ENCODE assay signal across 9 cellular contexts in the genomic region with DNA sequence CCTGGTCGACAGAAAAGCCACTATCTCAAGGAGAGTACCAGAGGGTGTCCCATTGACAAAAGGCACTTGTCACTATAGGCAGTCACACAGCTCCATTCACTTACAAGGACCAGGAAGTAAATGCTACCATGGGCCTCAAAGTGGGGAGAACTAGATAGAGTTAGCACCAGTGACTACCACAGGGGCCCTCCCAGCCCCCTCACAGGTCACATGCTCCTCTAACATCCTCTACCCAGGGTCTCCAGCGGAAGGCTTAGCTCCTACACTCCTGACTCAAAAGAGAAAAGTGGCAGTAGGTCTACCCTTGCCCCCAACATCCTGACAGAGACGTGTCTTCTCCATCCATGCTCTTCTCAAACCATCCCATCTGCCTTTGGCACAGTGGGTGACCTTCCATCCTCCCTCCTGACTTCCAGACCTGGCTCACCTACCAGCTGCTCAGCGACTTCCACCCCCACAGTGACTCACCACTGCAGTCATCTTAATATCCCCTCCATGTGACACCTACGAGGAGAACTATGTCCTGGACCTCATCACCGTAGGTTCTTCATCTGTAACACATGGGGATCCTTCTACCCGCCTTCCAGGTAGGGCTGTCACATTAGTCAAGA. TPM values are rescaled to one million over a fixed set of nuclear protein-coding genes. Genes with fewer than 3 reads are reported as not detected.
DNase-seq lines count a peak whose midpoint lies in the region; ATAC-seq and TF ChIP-seq lines count a peak whose summit lies in the region.
"Had no signal": no experiment of that assay in that cellular context is flagged by ENCODE, and none has a peak within 500 bp of the region (broad histone marks: within the 10 kb centered on the region; RNA-seq: fewer than 3 reads in every experiment).

No MANE protein-coding gene starts in this region.

- peak overlapping the region; percentile 15 for H3K27ac ChIP-seq in KOPT-K1 (ENCODE audit: low read depth, low read length, poor library complexity, severe bottlenecking)
- H3K27ac ChIP-seq in rectal smooth muscle tissue (ENCODE audit: low read depth, low read length) = peak overlapping the region; percentile 35
- no peak overlapping the region for H3K27ac ChIP-seq in suprapubic skin

- no peaks in the 10 kb centered on the region for H3K9me3 ChIP-seq in KOPT-K1 (ENCODE audit: insufficient read depth, low read length, poor library complexity, severe bottlenecking)
- no peaks in the 10 kb centered on the region for H3K9me3 ChIP-seq in suprapubic skin

- H3K9me3 Mint-ChIP-seq in activated naive CD8-positive, alpha-beta T cell treated with anti-CD3 and anti-CD28 coated beads for 36 hours = peaks cover 3% of the 10 kb centered on the region
- no peaks in the 10 kb centered on the region for H3K9me3 Mint-ChIP-seq in HFFc6

- H3K4me1 ChIP-seq in rectal smooth muscle tissue (ENCODE audit: control insufficient read depth, insufficient read depth, low read length) = peaks cover 15% of the 10 kb centered on the region
- peaks cover 5% of the 10 kb centered on the region for H3K4me1 ChIP-seq in suprapubic skin

- peak overlapping the region; percentile 42 for H3K4me3 Mint-ChIP-seq in activated naive CD8-positive, alpha-beta T cell treated with anti-CD3 and anti-CD28 coated beads for 36 hours
- no peak overlapping the region for H3K4me3 Mint-ChIP-seq in HFFc6

- H3K27me3 ChIP-seq in rectal smooth muscle tissue (ENCODE audit: control insufficient read depth, insufficient read depth, low read length) = no peaks in the 10 kb centered on the region
- H3K27me3 ChIP-seq in suprapubic skin = no peaks in the 10 kb centered on the region

- no peak overlapping the region for H3K4me3 ChIP-seq in rectal smooth muscle tissue (ENCODE audit: low read length)
- no peak overlapping the region for H3K4me3 ChIP-seq in suprapubic skin

- no peak for TF ChIP-seq CTCF in HFFc6 (IDR thresholded peaks at IDR 0.05)
- no peak for TF ChIP-seq CTCF in suprapubic skin (IDR thresholded peaks at IDR 0.05)

- no peaks in the 10 kb centered on the region for H3K36me3 Mint-ChIP-seq in activated naive CD8-positive, alpha-beta T cell treated with anti-CD3 and anti-CD28 coated beads for 36 hours
- H3K36me3 Mint-ChIP-seq in HFFc6 (ENCODE audit: low read depth) = no peaks in the 10 kb centered on the region

- ATAC-seq in HG03565 (IDR thresholded peaks at IDR 0.05; ENCODE audit: unreplicated experiment) (no peak), GM18520 (IDR thresholded peaks at IDR 0.05; ENCODE audit: unreplicated experiment) (no peak)

- H3K4me1 Mint-ChIP-seq in activated naive CD8-positive, alpha-beta T cell treated with anti-CD3 and anti-CD28 coated beads for 36 hours = peaks cover 35% of the 10 kb centered on the region
- H3K4me1 Mint-ChIP-seq in HFFc6 (ENCODE audit: low read depth) = peaks cover 22% of the 10 kb centered on the region

- no peaks in the 10 kb centered on the region for H3K27me3 Mint-ChIP-seq in activated naive CD8-positive, alpha-beta T cell treated with anti-CD3 and anti-CD28 coated beads for 36 hours
- peaks cover 5% of the 10 kb centered on the region for H3K27me3 Mint-ChIP-seq in HFFc6 (ENCODE audit: insufficient read depth)

- no peak for TF ChIP-seq EP300 in suprapubic skin (IDR thresholded peaks at IDR 0.05)

- H3K9ac ChIP-seq in rectal smooth muscle tissue (ENCODE audit: low read length) = no peak overlapping the region

- no peak for TF ChIP-seq POLR2A in suprapubic skin (IDR thresholded peaks at IDR 0.05)

- H3K27ac Mint-ChIP-seq in activated naive CD8-positive, alpha-beta T cell treated with anti-CD3 and anti-CD28 coated beads for 36 hours = peak overlapping the region; percentile 88
- no peak overlapping the region for H3K27ac Mint-ChIP-seq in HFFc6

- 69% methylated on average over 7 of the region's 7 CpGs for WGBS in suprapubic skin

- H3K36me3 ChIP-seq in KOPT-K1 (ENCODE audit: insufficient read depth, low read length) (no peaks in the 10 kb centered on the region), rectal smooth muscle tissue (ENCODE audit: control insufficient read depth, insufficient read depth, low read length) (no peaks in the 10 kb centered on the region), suprapubic skin (no peaks in the 10 kb centered on the region)

- DNase-seq in Daoy (ENCODE audit: low read depth) (peak; percentile 64), HFFc6 (no peak), suprapubic skin (ENCODE audit: low spot score in 2 of 2) (no peak)
- peak; percentile 63 for DNase-seq in activated naive CD8-positive, alpha-beta T cell treated with anti-CD3 and anti-CD28 coated beads for 36 hours
- DNase-seq: DMS79 had no signal

RNA-seq across cellular contexts. Expression of a gene that starts 5.6 kb away (rescaled TPM):
- total RNA-seq in Daoy (2014; rRNA removed; shearing (Covaris generic)) = 17.7 and 19.3 TPM in 2 replicates
- 10 to 100 TPM; 90.7 to 92.2 TPM for total RNA-seq in activated naive CD8-positive, alpha-beta T cell treated with anti-CD3 and anti-CD28 coated beads for 36 hours
- total RNA-seq in HFFc6 (2021; fragmentation: NEBNext Ultra II Directional; extraction: Animal tissue kit (Norgen Biotek cat#: 25700)) = 1 to 10 TPM; 3.5 to 5.2 (median 4.5) TPM
- total RNA-seq in suprapubic skin = 10 to 100 TPM in 2 of 4 donors, 1 to 10 TPM in 2; 4.0 to 12.8 (median 9.5) TPM

Comparison
In these comparisons a context has a peak if more than half of its experiments do, and no peak if none do; other contexts are left out.
1. DNase-seq: peak in Daoy (single experiment) and activated naive CD8-positive, alpha-beta T cell treated with anti-CD3 and anti-CD28 coated beads for 36 hours (single experiment); none in HFFc6 (single experiment) and suprapubic skin (0 of 2).